In genomic region chr7:45000096-45001032, GRCh38 we compare ENCODE assay signal across 1 cellular context.
A peak's percentile ranks its signal among the peaks of the same experiment; 100 is the strongest.
TF ChIP-seq lines count a peak whose summit lies in the region.

Gene CCM2 (plus strand): TSS chr7:45000201. CDS start chr7:45000334, 133 bp downstream.

TF ChIP-seq in HepG2, 621 proteins besides CTCF, POLR2A, EP300 and RAD21 (continued from another document and continues in another):
- TF ChIP-seq PAXIP1 (CRISPR knock-in tag; conservative IDR thresholded peaks at IDR 0.05) (no peak; the same call in 1 of the 2 replicates), POGZ (CRISPR knock-in tag; IDR thresholded peaks at IDR 0.05) (peak; percentile 6; the same call in 1 of the 2 replicates), ZNF800 (CRISPR knock-in tag; IDR thresholded peaks at IDR 0.05) (no peak), KDM2A (CRISPR knock-in tag; IDR thresholded peaks at IDR 0.05; ENCODE audit: borderline replicate concordance, low read depth) (0 out of 2 replicates have a peak, but pooled peaks have one; percentile 36), FOXA1 (IDR thresholded peaks at IDR 0.05) (no peak), FOXA1 (CRISPR knock-in tag; IDR thresholded peaks at IDR 0.05) (no peak), ZNF232 (CRISPR knock-in tag; IDR thresholded peaks at IDR 0.05; ENCODE audit: borderline replicate concordance) (no peak), HNF1B (CRISPR knock-in tag; IDR thresholded peaks at IDR 0.05) (no peak), YEATS2 (CRISPR knock-in tag; IDR thresholded peaks at IDR 0.05; ENCODE audit: borderline replicate concordance) (0 out of 2 replicates have a peak, but pooled peaks have one; percentile 11), SOX5 (CRISPR knock-in tag; IDR thresholded peaks at IDR 0.05; ENCODE audit: borderline replicate concordance) (no peak), ZNF205 (CRISPR knock-in tag; IDR thresholded peaks at IDR 0.05) (no peak), KDM5B (CRISPR knock-in tag; IDR thresholded peaks at IDR 0.05; ENCODE audit: borderline replicate concordance) (peak; percentile 44; the same call in 1 of the 2 replicates), ZBTB49 (CRISPR knock-in tag; IDR thresholded peaks at IDR 0.05; ENCODE audit: borderline replicate concordance) (no peak), ZFP90 (CRISPR knock-in tag; IDR thresholded peaks at IDR 0.05; ENCODE audit: borderline replicate concordance) (no peak), MEIS2 (CRISPR knock-in tag; IDR thresholded peaks at IDR 0.05) (no peak), ZBTB1 (CRISPR knock-in tag; IDR thresholded peaks at IDR 0.05; ENCODE audit: borderline replicate concordance) (no peak), ZNF230 (CRISPR knock-in tag; IDR thresholded peaks at IDR 0.05) (peak; percentile 57; the same call in 1 of the 2 replicates), MBD4 (IDR thresholded peaks at IDR 0.05; ENCODE audit: borderline replicate concordance, low read length) (no peak), AGO2 (optimal IDR thresholded peaks at IDR 0.05; ENCODE audit: low read depth, low read length) (no peak), RBFOX2 (IDR thresholded peaks at IDR 0.05; ENCODE audit: low read depth, low read length) (peak; percentile 45; the same call in 1 of the 2 replicates), PPARG (CRISPR knock-in tag; conservative IDR thresholded peaks at IDR 0.05) (0 out of 2 replicates have a peak, but pooled peaks have one; percentile 31), KLF6 (CRISPR knock-in tag; IDR thresholded peaks at IDR 0.05) (no peak), GABPA (IDR thresholded peaks at IDR 0.05; ENCODE audit: low read depth, low read length) (0 out of 2 replicates have a peak, but pooled peaks have one; percentile 1), GABPA (CRISPR knock-in tag; IDR thresholded peaks at IDR 0.05; ENCODE audit: low read depth) (0 out of 2 replicates have a peak, but pooled peaks have one; percentile 16), CENPBD1 (CRISPR knock-in tag; IDR thresholded peaks at IDR 0.05; ENCODE audit: borderline replicate concordance, low read depth) (no peak), ZNF768 (CRISPR knock-in tag; IDR thresholded peaks at IDR 0.05) (peak; percentile 36; the same call in 1 of the 2 replicates), TGIF2 (CRISPR knock-in tag; IDR thresholded peaks at IDR 0.05) (0 out of 2 replicates have a peak, but pooled peaks have one; percentile 25), ZNF275 (CRISPR knock-in tag; IDR thresholded peaks at IDR 0.05; ENCODE audit: borderline replicate concordance) (no peak), ZBTB7B (CRISPR knock-in tag; IDR thresholded peaks at IDR 0.05) (peak; percentile 63; the same call in 1 of the 2 replicates)
- TF ChIP-seq, protein P1, sequence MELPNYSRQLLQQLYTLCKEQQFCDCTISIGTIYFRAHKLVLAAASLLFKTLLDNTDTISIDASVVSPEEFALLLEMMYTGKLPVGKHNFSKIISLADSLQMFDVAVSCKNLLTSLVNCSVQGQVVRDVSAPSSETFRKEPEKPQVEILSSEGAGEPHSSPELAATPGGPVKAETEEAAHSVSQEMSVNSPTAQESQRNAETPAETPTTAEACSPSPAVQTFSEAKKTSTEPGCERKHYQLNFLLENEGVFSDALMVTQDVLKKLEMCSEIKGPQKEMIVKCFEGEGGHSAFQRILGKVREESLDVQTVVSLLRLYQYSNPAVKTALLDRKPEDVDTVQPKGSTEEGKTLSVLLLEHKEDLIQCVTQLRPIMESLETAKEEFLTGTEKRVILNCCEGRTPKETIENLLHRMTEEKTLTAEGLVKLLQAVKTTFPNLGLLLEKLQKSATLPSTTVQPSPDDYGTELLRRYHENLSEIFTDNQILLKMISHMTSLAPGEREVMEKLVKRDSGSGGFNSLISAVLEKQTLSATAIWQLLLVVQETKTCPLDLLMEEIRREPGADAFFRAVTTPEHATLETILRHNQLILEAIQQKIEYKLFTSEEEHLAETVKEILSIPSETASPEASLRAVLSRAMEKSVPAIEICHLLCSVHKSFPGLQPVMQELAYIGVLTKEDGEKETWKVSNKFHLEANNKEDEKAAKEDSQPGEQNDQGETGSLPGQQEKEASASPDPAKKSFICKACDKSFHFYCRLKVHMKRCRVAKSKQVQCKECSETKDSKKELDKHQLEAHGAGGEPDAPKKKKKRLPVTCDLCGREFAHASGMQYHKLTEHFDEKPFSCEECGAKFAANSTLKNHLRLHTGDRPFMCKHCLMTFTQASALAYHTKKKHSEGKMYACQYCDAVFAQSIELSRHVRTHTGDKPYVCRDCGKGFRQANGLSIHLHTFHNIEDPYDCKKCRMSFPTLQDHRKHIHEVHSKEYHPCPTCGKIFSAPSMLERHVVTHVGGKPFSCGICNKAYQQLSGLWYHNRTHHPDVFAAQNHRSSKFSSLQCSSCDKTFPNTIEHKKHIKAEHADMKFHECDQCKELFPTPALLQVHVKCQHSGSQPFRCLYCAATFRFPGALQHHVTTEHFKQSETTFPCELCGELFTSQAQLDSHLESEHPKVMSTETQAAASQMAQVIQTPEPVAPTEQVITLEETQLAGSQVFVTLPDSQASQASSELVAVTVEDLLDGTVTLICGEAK (IDR thresholded peaks at IDR 0.05) = no peak
- TF ChIP-seq, protein P1 (CRISPR knock-in tag; IDR thresholded peaks at IDR 0.05) = 0 out of 2 replicates have a peak, but pooled peaks have one; percentile 21
- TF ChIP-seq, protein P2, sequence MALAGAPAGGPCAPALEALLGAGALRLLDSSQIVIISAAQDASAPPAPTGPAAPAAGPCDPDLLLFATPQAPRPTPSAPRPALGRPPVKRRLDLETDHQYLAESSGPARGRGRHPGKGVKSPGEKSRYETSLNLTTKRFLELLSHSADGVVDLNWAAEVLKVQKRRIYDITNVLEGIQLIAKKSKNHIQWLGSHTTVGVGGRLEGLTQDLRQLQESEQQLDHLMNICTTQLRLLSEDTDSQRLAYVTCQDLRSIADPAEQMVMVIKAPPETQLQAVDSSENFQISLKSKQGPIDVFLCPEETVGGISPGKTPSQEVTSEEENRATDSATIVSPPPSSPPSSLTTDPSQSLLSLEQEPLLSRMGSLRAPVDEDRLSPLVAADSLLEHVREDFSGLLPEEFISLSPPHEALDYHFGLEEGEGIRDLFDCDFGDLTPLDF (CRISPR knock-in tag; IDR thresholded peaks at IDR 0.05) = no peak
- TF ChIP-seq, protein P3, sequence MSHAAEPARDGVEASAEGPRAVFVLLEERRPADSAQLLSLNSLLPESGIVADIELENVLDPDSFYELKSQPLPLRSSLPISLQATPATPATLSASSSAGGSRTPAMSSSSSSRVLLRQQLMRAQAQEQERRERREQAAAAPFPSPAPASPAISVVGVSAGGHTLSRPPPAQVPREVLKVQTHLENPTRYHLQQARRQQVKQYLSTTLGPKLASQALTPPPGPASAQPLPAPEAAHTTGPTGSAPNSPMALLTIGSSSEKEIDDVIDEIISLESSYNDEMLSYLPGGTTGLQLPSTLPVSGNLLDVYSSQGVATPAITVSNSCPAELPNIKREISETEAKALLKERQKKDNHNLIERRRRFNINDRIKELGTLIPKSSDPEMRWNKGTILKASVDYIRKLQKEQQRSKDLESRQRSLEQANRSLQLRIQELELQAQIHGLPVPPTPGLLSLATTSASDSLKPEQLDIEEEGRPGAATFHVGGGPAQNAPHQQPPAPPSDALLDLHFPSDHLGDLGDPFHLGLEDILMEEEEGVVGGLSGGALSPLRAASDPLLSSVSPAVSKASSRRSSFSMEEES (CRISPR knock-in tag; IDR thresholded peaks at IDR 0.05) = no peak
